In the genomic region with DNA sequence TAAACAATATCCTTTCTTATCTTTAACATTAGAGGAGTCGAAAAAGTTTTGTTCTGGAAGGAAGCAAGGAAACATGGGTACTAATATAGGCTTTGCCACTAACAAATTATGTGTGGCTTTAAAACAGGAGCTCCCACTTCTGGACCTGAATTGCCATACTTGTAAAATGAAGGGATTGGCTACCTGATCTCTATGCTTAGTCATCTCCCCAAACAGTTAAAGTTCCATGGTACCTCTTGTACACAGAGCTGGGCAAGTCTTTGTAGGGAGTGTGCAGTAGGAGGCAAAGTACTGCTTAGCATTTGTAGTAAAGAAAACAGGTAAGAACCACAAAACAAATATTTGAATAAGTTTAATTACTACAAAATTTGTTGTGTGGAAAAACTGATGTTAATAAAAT, we compare ENCODE assay signal across 21 cellular contexts.
DNase-seq lines count a peak whose midpoint lies in the region; ATAC-seq, FAIRE-seq and TF ChIP-seq lines count a peak whose summit lies in the region.
"Had no signal": no experiment of that assay in that cellular context is flagged by ENCODE, and none has a peak within 500 bp of the region (broad histone marks: within the 10 kb centered on the region; RNA-seq: fewer than 3 reads in every experiment).

No MANE protein-coding gene starts in this region.

- H3K4me2 ChIP-seq in A549, result peak overlapping the region; percentile 15; the same call in 2 of the 3 replicates
- no peak overlapping the region for H3K4me2 ChIP-seq in IMR-90 (ENCODE audit: low read depth, low read length)
- H3K4me2 ChIP-seq in astrocyte (ENCODE audit: low read length), result no peak overlapping the region

- WGBS in A549 (ENCODE audit: missing lambda C conversion rate), result 57% methylated on average over 1 of the region's 1 CpG
- no CpG with 5 or more reads among the region's 1 CpG for WGBS in IMR-90 (ENCODE audit: extremely low coverage in 2 of 2, insufficient read length in 1 of 2), 2 experiments

- BruUV-seq in IMR-90 (replicated peaks; lab: Mats Ljungman, UMichigan), result no TSS peak

- FAIRE-seq in A549 (lab: Jason Lieb, UNC) (no peak), astrocyte (lab: Jason Lieb, UNC) (no peak)

- H3K27ac ChIP-seq in A549 (peak overlapping the region; percentile 37 to 71; a peak in 5 of 6 replicates), IMR-90 (ENCODE audit: insufficient read depth, low read length) (no peak overlapping the region), astrocyte (ENCODE audit: low read depth, low read length) (no peak overlapping the region), left lung (no peak overlapping the region)
- H3K27ac ChIP-seq: sigmoid colon, SJCRH30 had no signal

- CTCF ChIA-PET in A549 (lab: Yijun Ruan, JAX), result no interaction called here
- CTCF ChIA-PET in IMR-90 (lab: Yijun Ruan, JAX), result interaction anchor here (1.0 kb wide), 1 partner anchor 183 kb away, joined by 3 read pairs; no protein-coding TSS in a partner anchor

- no peak overlapping the region for H4K8ac ChIP-seq in IMR-90 (ENCODE audit: low read depth in 2 of 2, low read length in 2 of 2)

- TF ChIP-seq POLR2A in A549 (IDR thresholded peaks at IDR 0.05; ENCODE audit: low read length), result no peak
- no peak for TF ChIP-seq POLR2A in IMR-90 (IDR thresholded peaks at IDR 0.05; ENCODE audit: low read depth, low read length)

- peaks cover 2% of the 10 kb centered on the region for H3K36me3 Mint-ChIP-seq in astrocyte (ENCODE audit: low read depth, unreplicated experiment)
- peaks cover 3 to 6% of the 10 kb centered on the region in 2 donors for H3K36me3 Mint-ChIP-seq in stimulated activated naive B cell treated with anti-CD40 and anti-IgM and Interleukin-4, amounts not matched to agents 10 μg/mL and 1 μg/mL and 100 μg/mL, for 72 hours
- H3K36me3 Mint-ChIP-seq: CD4-positive, alpha-beta memory T cell had no signal

- intact Hi-C loops in IMR-90 (cut with micrococcal nuclease) (loop anchor here (5.0 kb wide), 4 partner anchors 242 to 362 kb away; a partner anchor contains a TSS), left lung (cut with DNase I) (no loop called here)

- no peak overlapping the region for H3K4ac ChIP-seq in IMR-90 (ENCODE audit: low read depth, low read length)

- no peak overlapping the region for H3K27ac Mint-ChIP-seq in astrocyte (ENCODE audit: unreplicated experiment)
- no peak overlapping the region for H3K27ac Mint-ChIP-seq in stimulated activated naive B cell treated with anti-CD40 and anti-IgM and Interleukin-4, amounts not matched to agents 10 μg/mL and 1 μg/mL and 100 μg/mL, for 72 hours
- H3K27ac Mint-ChIP-seq: effector memory CD8-positive, alpha-beta T cell; T-helper 2 cell treated with Interferon-gamma antibody and Interleukin-4, amounts not matched to agents 5 μg/mL and 100 μg/mL, for 36 hours had no signal

- no peak overlapping the region for H2AK9ac ChIP-seq in IMR-90 (replicated peaks; ENCODE audit: low read depth, low read length, poor library complexity)

- no peak overlapping the region for H3K18ac ChIP-seq in IMR-90 (ENCODE audit: low read depth, low read length)

- H3K4me1 ChIP-seq in A549 (peaks cover 37% of the 10 kb centered on the region), IMR-90 (ENCODE audit: control insufficient read depth, insufficient read depth, low read length) (peaks cover 16% of the 10 kb centered on the region), astrocyte (ENCODE audit: insufficient read depth, low read length) (peaks cover 4% of the 10 kb centered on the region), left lung (no peaks in the 10 kb centered on the region)

- no peak overlapping the region for H3K56ac ChIP-seq in IMR-90 (ENCODE audit: extremely low read depth, insufficient read depth, low read length)

- H3K27me3 ChIP-seq in IMR-90 (ENCODE audit: control insufficient read depth, insufficient read depth, low read length), result no peaks in the 10 kb centered on the region
- no peaks in the 10 kb centered on the region for H3K27me3 ChIP-seq in astrocyte (ENCODE audit: insufficient read depth, low read length)
- H3K27me3 ChIP-seq in left lung, result no peaks in the 10 kb centered on the region
- H3K27me3 ChIP-seq: sigmoid colon, SJCRH30 had no signal

- no peaks in the 10 kb centered on the region for H3K27me3 Mint-ChIP-seq in astrocyte (ENCODE audit: low read depth, unreplicated experiment)
- no peaks in the 10 kb centered on the region for H3K27me3 Mint-ChIP-seq in stimulated activated naive B cell treated with anti-CD40 and anti-IgM and Interleukin-4, amounts not matched to agents 10 μg/mL and 1 μg/mL and 100 μg/mL, for 72 hours
- H3K27me3 Mint-ChIP-seq: CD4-positive, alpha-beta memory T cell; effector memory CD8-positive, alpha-beta T cell; IgD-negative memory B cell had no signal

- POLR2A ChIA-PET in A549 (lab: Yijun Ruan, JAX) (interaction anchor here (1.9 kb wide), 1 partner anchor 199 kb away, joined by 5 read pairs; a partner anchor contains a TSS), IMR-90 (lab: Charles Lee; ENCODE audit: unreplicated experiment) (no interaction called here)

- H3K9me1 ChIP-seq in IMR-90 (ENCODE audit: insufficient read depth, low read length), result peaks cover 3% of the 10 kb centered on the region; the same call in 1 of the 2 replicates

- H2BK120ac ChIP-seq in IMR-90 (ENCODE audit: low read depth, low read length), result no peak overlapping the region

- 0 out of 2 replicates have a peak overlapping the region, but pooled peaks have one; percentile 45 for H3K23ac ChIP-seq in IMR-90 (ENCODE audit: low read depth, low read length)

- peak overlapping the region; percentile 25; the same call in 1 of the 2 replicates for H4K5ac ChIP-seq in IMR-90 (ENCODE audit: low read depth, low read length)

- in situ Hi-C loops in IMR-90 (cut with MboI; ENCODE audit: low sequenced_read_pairs), result no loop called here

- H3K79me2 ChIP-seq in astrocyte (ENCODE audit: insufficient read depth, low read length), result peaks cover 6% of the 10 kb centered on the region

- H3K9ac ChIP-seq in IMR-90 (ENCODE audit: low read depth, low read length) (no peak overlapping the region), astrocyte (ENCODE audit: low read length) (no peak overlapping the region)

- no peaks in the 10 kb centered on the region for H3K9me3 Mint-ChIP-seq in astrocyte (ENCODE audit: unreplicated experiment)
- H3K9me3 Mint-ChIP-seq in stimulated activated naive B cell treated with anti-CD40 and anti-IgM and Interleukin-4, amounts not matched to agents 10 μg/mL and 1 μg/mL and 100 μg/mL, for 72 hours, result no peaks in the 10 kb centered on the region
- H3K9me3 Mint-ChIP-seq: CD4-positive, alpha-beta memory T cell; effector memory CD8-positive, alpha-beta T cell; IgD-negative memory B cell; T-helper 2 cell treated with Interferon-gamma antibody and Interleukin-4, amounts not matched to agents 5 μg/mL and 100 μg/mL, for 36 hours had no signal

- H3K4me1 Mint-ChIP-seq in astrocyte (ENCODE audit: low read depth, unreplicated experiment), result peaks cover 21% of the 10 kb centered on the region
- H3K4me1 Mint-ChIP-seq in stimulated activated naive B cell treated with anti-CD40 and anti-IgM and Interleukin-4, amounts not matched to agents 10 μg/mL and 1 μg/mL and 100 μg/mL, for 72 hours, result peaks cover 12 to 23% of the 10 kb centered on the region in 2 donors
- H3K4me1 Mint-ChIP-seq: CD4-positive, alpha-beta memory T cell had no signal

- no peak overlapping the region for H2BK5ac ChIP-seq in IMR-90 (ENCODE audit: low read depth, low read length, poor library complexity, severe bottlenecking)

- dilution Hi-C loops in IMR-90 (cut with HindIII; ENCODE audit: low sequenced_read_pairs, unreplicated experiment), result no loop called here

- H4K20me1 ChIP-seq in IMR-90 (ENCODE audit: insufficient read depth, low read length) (no peaks in the 10 kb centered on the region), astrocyte (ENCODE audit: insufficient read depth, low read length) (no peaks in the 10 kb centered on the region)

- TF ChIP-seq RAD21 in A549 (conservative IDR thresholded peaks at IDR 0.05 in 1 of 2, IDR thresholded peaks at IDR 0.05 in 1 of 2), result no peak
- TF ChIP-seq RAD21 in IMR-90 (IDR thresholded peaks at IDR 0.05; ENCODE audit: low read length), result no peak

- H2AFZ ChIP-seq in IMR-90 (replicated peaks; ENCODE audit: low read length, poor library complexity), result no peak overlapping the region
- H2AFZ ChIP-seq in astrocyte (ENCODE audit: low read depth, low read length), result no peak overlapping the region

- H3K9me3 ChIP-seq in A549, result no peaks in the 10 kb centered on the region
- H3K9me3 ChIP-seq in IMR-90 (ENCODE audit: control insufficient read depth, insufficient read depth, low read length), result no peaks in the 10 kb centered on the region
- no peaks in the 10 kb centered on the region for H3K9me3 ChIP-seq in astrocyte (ENCODE audit: insufficient read depth, low read depth, low read length)
- H3K9me3 ChIP-seq in left lung, result no peaks in the 10 kb centered on the region
- H3K9me3 ChIP-seq: sigmoid colon, SJCRH30 had no signal

- no peak for TF ChIP-seq EP300 in A549 (IDR thresholded peaks at IDR 0.05)

- H3K4me3 Mint-ChIP-seq in astrocyte (ENCODE audit: unreplicated experiment), result no peak overlapping the region
- H3K4me3 Mint-ChIP-seq in stimulated activated naive B cell treated with anti-CD40 and anti-IgM and Interleukin-4, amounts not matched to agents 10 μg/mL and 1 μg/mL and 100 μg/mL, for 72 hours, result no peak overlapping the region
- H3K4me3 Mint-ChIP-seq: CD4-positive, alpha-beta memory T cell; effector memory CD8-positive, alpha-beta T cell; IgD-negative memory B cell; T-helper 2 cell treated with Interferon-gamma antibody and Interleukin-4, amounts not matched to agents 5 μg/mL and 100 μg/mL, for 36 hours had no signal

- DNase-seq in A549 (ENCODE audit: low read depth in 1 of 2, low spot score in 1 of 2) (peak in 1 of 2 experiments; percentile 55), IMR-90 (peak; percentile 37), astrocyte (ENCODE audit: low read depth) (peak; percentile 26), left lung (no peak)
- DNase-seq in stimulated activated naive B cell treated with anti-CD40 and anti-IgM and Interleukin-4, amounts not matched to agents 10 μg/mL and 1 μg/mL and 100 μg/mL, for 72 hours, result no peak
- DNase-seq: activated CD4-positive, alpha-beta T cell treated with anti-CD3 and anti-CD28 coated beads for 1 hour; activated effector memory CD4-positive, alpha-beta T cell treated with Interleukin-2 at 50 U/mL for 16 hours; CD4-positive, alpha-beta memory T cell; central memory CD4-positive, alpha-beta T cell; effector memory CD8-positive, alpha-beta T cell; kidney glomerular epithelial cell; NCI-H1417; NCI-H2227 treated with DMSO at 0.1 percent for 48 hours; occipital lobe; sigmoid colon; SJCRH30 had no signal

- no peak overlapping the region for H4K91ac ChIP-seq in IMR-90 (ENCODE audit: insufficient read depth, low read depth, low read length)

- H3K4me3 ChIP-seq in A549 (no peak overlapping the region), IMR-90 (ENCODE audit: insufficient read depth, low read depth, low read length) (no peak overlapping the region), astrocyte (ENCODE audit: insufficient read depth, low read depth, low read length) (no peak overlapping the region), left lung (no peak overlapping the region)
- H3K4me3 ChIP-seq: sigmoid colon, SJCRH30 had no signal

- no peak overlapping the region for H2AK5ac ChIP-seq in IMR-90 (ENCODE audit: low read depth, low read length)

- H3K14ac ChIP-seq in IMR-90 (replicated peaks; ENCODE audit: low read depth, low read length), result peak overlapping the region; percentile 70; the same call in 1 of the 2 replicates

- TF ChIP-seq CTCF in A549 (IDR thresholded peaks at IDR 0.05) (no peak), IMR-90 (conservative IDR thresholded peaks at IDR 0.05; ENCODE audit: low read depth, low read length) (no peak), astrocyte (IDR thresholded peaks at IDR 0.05; ENCODE audit: insufficient read depth, low read depth, low read length) (no peak), left lung (IDR thresholded peaks at IDR 0.05) (no peak)

- peak in 1 of 2 experiments; percentile 68; a peak in 3 of 6 replicates for ATAC-seq in A549
- ATAC-seq in IMR-90 (ENCODE audit: low read depth), result no peak
- ATAC-seq in left lung, result peak; percentile 81
- no peak for ATAC-seq in HG02973 (IDR thresholded peaks at IDR 0.05; ENCODE audit: unreplicated experiment)
- ATAC-seq in GM19351 (IDR thresholded peaks at IDR 0.05; ENCODE audit: unreplicated experiment), result no peak
- ATAC-seq in HG02840 (IDR thresholded peaks at IDR 0.05; ENCODE audit: low FRiP score, unreplicated experiment), result no peak
- no peak for ATAC-seq in stimulated activated naive B cell treated with anti-CD40 and anti-IgM and Interleukin-4, amounts not matched to agents 10 μg/mL and 1 μg/mL and 100 μg/mL, for 72 hours (replicated peaks)
- ATAC-seq: effector memory CD8-positive, alpha-beta T cell had no signal

- peaks cover 25 to 49% of the 10 kb centered on the region in 2 experiments for H3K79me1 ChIP-seq in IMR-90 (ENCODE audit: low read depth in 1 of 2, low read length in 2 of 2)

- H3K36me3 ChIP-seq in IMR-90 (ENCODE audit: control insufficient read depth, insufficient read depth, low read length) (no peaks in the 10 kb centered on the region), astrocyte (ENCODE audit: insufficient read depth, low read length) (no peaks in the 10 kb centered on the region), left lung (no peaks in the 10 kb centered on the region)
- H3K36me3 ChIP-seq: sigmoid colon, SJCRH30 had no signal

- H2BK20ac ChIP-seq in IMR-90 (ENCODE audit: low read depth, low read length), result peak overlapping the region; percentile 61

- no peak overlapping the region for H2BK15ac ChIP-seq in IMR-90 (ENCODE audit: low read depth, low read length)

Comparison
In these comparisons a context has a peak if more than half of its experiments do, and no peak if none do; other contexts are left out.
1. DNase-seq: peak in IMR-90 (single experiment) and astrocyte (single experiment); none in left lung (0 of 2) and stimulated activated naive B cell treated with anti-CD40 and anti-IgM and Interleukin-4, amounts not matched to agents 10 μg/mL and 1 μg/mL and 100 μg/mL, for 72 hours (single experiment).
2. H3K27ac ChIP-seq: peak in A549 (2 of 2); none in IMR-90 (single experiment), astrocyte (single experiment) and left lung (0 of 2).